ENCODE assay signal across 21 cellular contexts in genomic region chr1:40956397-40956796, GRCh38.
"Had no signal": no experiment of that assay in that cellular context is flagged by ENCODE, and none has a peak within 500 bp of the region (broad histone marks: within the 10 kb centered on the region; RNA-seq: fewer than 3 reads in every experiment).

No MANE protein-coding gene starts in this region.

- H3K4me3 ChIP-seq: ascending aorta, heart left ventricle, right atrium auricular region, tibial artery, uterus had no signal

- H3K27ac ChIP-seq: ascending aorta, epithelial cell of prostate, heart left ventricle, right atrium auricular region, tibial artery, uterus had no signal

- H3K36me3 ChIP-seq: ascending aorta, heart left ventricle, right atrium auricular region, tibial artery, uterus had no signal

- H3K4me1 ChIP-seq: ascending aorta, uterus had no signal

- H3K9me3 ChIP-seq: ascending aorta, tibial artery, uterus had no signal

- H3K27me3 ChIP-seq: ascending aorta, right atrium auricular region, tibial artery, uterus had no signal

- ATAC-seq: activated naive CD8-positive, alpha-beta T cell treated with anti-CD3 and anti-CD28 coated beads, Interleukin-2, amount 50 U/mL, for 24 hours; activated T-helper 17 cell treated with anti-CD3 and anti-CD28 coated beads, Interleukin-2, amount 50 U/mL, for 72 hours; heart left ventricle; left cardiac atrium had no signal

- FAIRE-seq: bronchial epithelial cell had no signal

- DNase-seq: activated CD4-positive, CD25-positive, alpha-beta regulatory T cell treated with anti-CD3 and anti-CD28 coated beads, Interleukin-2, amount 50 U/mL, for 72 hours; activated naive CD4-positive, alpha-beta T cell treated with anti-CD3 and anti-CD28 coated beads for 36 hours; activated naive CD8-positive, alpha-beta T cell treated with anti-CD3 and anti-CD28 coated beads, Interleukin-2, amount 50 U/mL, for 24 hours; activated T-cell treated with anti-CD3 and anti-CD28 coated beads for 4 hours; foreskin melanocyte; heart left ventricle; immature natural killer cell; left cardiac atrium; mammary epithelial cell; naive B cell; posterior cingulate gyrus; stimulated activated CD4-positive, alpha-beta T cell treated with anti-CD3 and anti-CD28 coated beads, Interleukin-4, amount 100 ng/mL, for 1 hour; stimulated activated naive CD4-positive, alpha-beta T cell; T-helper 9 cell; tibial artery; uterus had no signal
